Comparison of ENCODE assay signal across 8 cellular contexts in the genomic region with DNA sequence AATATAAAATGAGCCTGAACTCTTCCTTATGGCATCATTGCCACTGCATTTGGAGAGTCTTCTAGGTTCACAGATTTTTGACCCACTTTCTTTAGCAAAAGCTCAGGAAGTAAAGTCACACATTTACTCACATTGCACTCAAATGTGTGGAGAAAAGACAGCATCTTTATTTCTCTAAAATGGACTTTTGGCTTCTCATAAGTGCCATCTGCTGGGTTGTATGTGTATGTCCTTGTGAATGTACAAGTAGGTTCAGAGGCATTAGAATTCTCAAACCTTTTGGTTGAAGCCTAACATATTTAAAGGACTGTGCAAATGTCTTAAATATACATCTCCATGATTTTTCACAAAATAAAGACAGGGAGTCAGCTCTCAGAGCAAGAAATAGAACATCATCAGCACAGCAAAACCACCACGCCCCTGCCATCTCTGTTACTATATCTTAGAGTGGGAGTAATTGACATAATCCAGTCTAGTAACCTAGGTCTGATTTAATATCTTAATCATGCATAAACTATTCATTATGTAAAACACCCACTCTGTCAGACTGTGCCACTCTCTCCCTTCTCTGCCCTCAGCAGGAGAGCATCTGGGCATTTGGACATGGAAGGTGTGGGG. TPM values are rescaled to one million over a fixed set of nuclear protein-coding genes. Genes with fewer than 3 reads are reported as not detected.
DNase-seq lines count a peak whose midpoint lies in the region; ATAC-seq, FAIRE-seq and TF ChIP-seq lines count a peak whose summit lies in the region.

No MANE protein-coding gene starts in this region.

- H3K9me3 Mint-ChIP-seq in osteocyte (ENCODE audit: unreplicated experiment): no peaks in the 10 kb centered on the region

- no peak overlapping the region for H3K27ac Mint-ChIP-seq in osteocyte (ENCODE audit: unreplicated experiment)

- H3K4me3 Mint-ChIP-seq in osteocyte (ENCODE audit: unreplicated experiment): no peak overlapping the region

- H3K36me3 Mint-ChIP-seq in osteocyte (ENCODE audit: unreplicated experiment): no peaks in the 10 kb centered on the region

- H3K27me3 Mint-ChIP-seq in osteocyte (ENCODE audit: unreplicated experiment): no peaks in the 10 kb centered on the region

- peak; percentile 68 for FAIRE-seq in endometrium (lab: Jason Lieb, UNC)

- TF ChIP-seq CTCF in osteocyte (IDR thresholded peaks at IDR 0.05): peak; percentile 71

- H3K4me1 Mint-ChIP-seq in osteocyte (ENCODE audit: unreplicated experiment): no peaks in the 10 kb centered on the region

- H3K4me3 ChIP-seq in H7 (ENCODE audit: insufficient read depth, low read depth, low read length): no peak overlapping the region

- no peaks in the 10 kb centered on the region for H3K27me3 ChIP-seq in H7 (ENCODE audit: control insufficient read depth, insufficient read depth, low read length)

- DNase-seq in EL (peak; percentile 24), NCI-H226 (peak; percentile 40), osteocyte (ENCODE audit: extremely low spot score, unreplicated experiment) (no peak), KG1 (lab: John Stamatoyannopoulos, UW) (no peak), iPS-NIHi11 (ENCODE audit: low spot score) (no peak), H7 (no peak)

- ATAC-seq in HG03039 (IDR thresholded peaks at IDR 0.05; ENCODE audit: unreplicated experiment): no peak

- no peaks in the 10 kb centered on the region for H3K36me3 ChIP-seq in H7 (replicated peaks; ENCODE audit: control insufficient read depth, insufficient read depth, low read length)

RNA-seq across cellular contexts. Expression of a gene that starts 42.2 kb away (rescaled TPM):
- 5.0 and 5.8 TPM in 2 replicates for total RNA-seq in osteocyte
- total RNA-seq in H7 (2014; rRNA removed; shearing (Covaris generic)): under 0.01 and 2.3 TPM in 2 replicates

Comparison
In these comparisons a context has a peak if more than half of its experiments do, and no peak if none do; other contexts are left out.
1. DNase-seq: peak in EL (single experiment) and NCI-H226 (single experiment); none in osteocyte (single experiment), KG1 (single experiment), iPS-NIHi11 (single experiment) and H7 (single experiment).